Comparison of ENCODE assay signal across 8 cellular contexts in the genomic region with DNA sequence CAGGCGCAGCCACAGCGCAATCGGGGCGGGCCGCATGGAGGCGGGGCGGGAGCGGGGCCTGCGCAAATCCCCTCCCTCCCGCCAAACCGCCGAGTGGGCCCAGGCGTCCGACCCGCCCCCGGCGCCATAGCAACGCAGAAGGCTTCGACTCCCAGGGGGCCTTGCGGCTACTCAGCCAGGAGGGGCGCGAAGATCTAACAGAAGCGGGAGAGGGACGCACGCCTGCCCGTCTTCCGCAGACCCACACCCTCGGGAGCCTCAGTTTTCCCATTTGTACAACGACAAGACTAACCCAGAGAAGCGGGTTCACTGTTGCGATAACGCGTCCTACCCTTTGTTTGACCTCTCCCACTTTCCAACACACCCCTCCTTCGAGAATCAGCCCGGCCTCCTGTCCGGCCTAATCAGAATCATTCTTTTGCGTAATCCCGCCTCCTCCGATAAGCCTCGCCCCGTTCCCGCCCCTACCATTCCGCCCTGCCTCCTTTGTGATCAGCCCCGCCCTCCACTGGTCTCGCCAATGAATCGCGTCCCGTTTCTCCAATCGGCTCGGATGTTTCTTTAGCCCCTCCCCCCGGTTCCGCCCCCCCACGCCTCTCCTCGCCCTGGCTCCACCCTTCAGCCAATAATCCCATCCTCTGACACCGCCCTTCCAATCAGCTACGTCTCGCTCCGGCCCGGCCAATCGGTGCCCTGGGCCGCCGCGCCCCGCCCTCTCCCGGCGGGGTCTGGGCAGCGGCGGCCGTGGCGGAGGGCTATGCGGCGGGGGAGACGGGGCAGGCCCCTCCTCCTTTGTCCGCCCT. TPM values are rescaled to one million over a fixed set of nuclear protein-coding genes. Genes with fewer than 3 reads are reported as not detected.
A peak's percentile ranks its signal among the peaks of the same experiment; 100 is the strongest.
DNase-seq lines count a peak whose midpoint lies in the region; ATAC-seq, FAIRE-seq and TF ChIP-seq lines count a peak whose summit lies in the region.

TSS of gene PCSK4 (minus strand) at position 40 of the 803 bp plus-strand sequence. CDS start at position 36, 4 bp downstream.

- H3K4me1 ChIP-seq in ascending aorta (peaks cover 8 to 14% of the 10 kb centered on the region in 2 donors), right cardiac atrium (ENCODE audit: control insufficient read depth, insufficient read depth, low read length) (no peaks in the 10 kb centered on the region), psoas muscle (peaks cover 7% of the 10 kb centered on the region)

- no peak for TF ChIP-seq CTCF in GM13976 (IDR thresholded peaks at IDR 0.05; ENCODE audit: borderline replicate concordance, control extremely low read depth, extremely low read depth, insufficient read depth, missing control alignments)
- peak in 1 of 3 experiments; percentile 5 for TF ChIP-seq CTCF in ascending aorta (IDR thresholded peaks at IDR 0.05)
- no peak for TF ChIP-seq CTCF in psoas muscle (IDR thresholded peaks at IDR 0.05)

- no peaks in the 10 kb centered on the region for H3K9me3 Mint-ChIP-seq in T-helper 2 cell treated with Interferon-gamma antibody and Interleukin-4, amounts not matched to agents 5 μg/mL and 100 μg/mL, for 36 hours

- peak; percentile 84 for FAIRE-seq in urothelium cell line (lab: Jason Lieb, UNC)

- H3K27me3 ChIP-seq in ascending aorta: no peaks in the 10 kb centered on the region
- no peaks in the 10 kb centered on the region for H3K27me3 ChIP-seq in right cardiac atrium (ENCODE audit: control insufficient read depth, insufficient read depth)
- H3K27me3 ChIP-seq in psoas muscle (ENCODE audit: insufficient read depth in 3 of 3, low read length in 2 of 3): no peaks in the 10 kb centered on the region

- H3K4me3 ChIP-seq in ascending aorta (peak within 1 kb of the TSS; percentile 64 to 82), right cardiac atrium (ENCODE audit: low read length) (peak within 1 kb of the TSS; percentile 42), psoas muscle (peak within 1 kb of the TSS; percentile 73)

- H3K27ac Mint-ChIP-seq in T-helper 2 cell treated with Interferon-gamma antibody and Interleukin-4, amounts not matched to agents 5 μg/mL and 100 μg/mL, for 36 hours: peak within 1 kb of the TSS; percentile 85

- under 1% methylated on average over 74 of the region's 74 CpGs for WGBS in right cardiac atrium
- 0 to 1% (median 1%) methylated on average over 63 to 74 of the region's 74 CpGs for WGBS in psoas muscle, 3 donors

- DNase-seq in GM13976 (ENCODE audit: low spot score) (peak; percentile 98), NCI-H187 (lab: John Stamatoyannopoulos, UW) (peak; percentile 100), ascending aorta (ENCODE audit: low spot score in 2 of 2) (peak; percentile 95 to 99), right cardiac atrium (peak; percentile 98 to 99 (median 99)), psoas muscle (peak; percentile 99), urothelium cell line (ENCODE audit: low spot score) (peak; percentile 94)
- DNase-seq in T-helper 2 cell treated with Interferon-gamma antibody and Interleukin-4, amounts not matched to agents 5 μg/mL and 100 μg/mL, for 36 hours (ENCODE audit: low spot score): peak; percentile 94

- in situ Hi-C loops in GM13976 (cut with MboI; ENCODE audit: low sequenced_read_pairs, unreplicated experiment): no loop called here

- peak within 1 kb of the TSS; percentile 89 for H3K4me3 Mint-ChIP-seq in T-helper 2 cell treated with Interferon-gamma antibody and Interleukin-4, amounts not matched to agents 5 μg/mL and 100 μg/mL, for 36 hours

- H3K27me3 Mint-ChIP-seq in T-helper 2 cell treated with Interferon-gamma antibody and Interleukin-4, amounts not matched to agents 5 μg/mL and 100 μg/mL, for 36 hours (ENCODE audit: low read depth): peaks cover 11% of the 10 kb centered on the region

- intact Hi-C loops in ascending aorta (cut with DNase I) (loop anchor here (1.0 to 5.0 kb wide), 4 partner anchors 11 to 213 kb away; partner anchors contain the start of genes C19orf25, FAM174C and RPS15), right cardiac atrium (cut with DNase I) (no loop called here), psoas muscle (cut with DNase I) (loop anchor here in 1 of 2 donors (2.0 kb wide), 1 partner anchor 18 kb away; no protein-coding TSS in a partner anchor)

- H3K36me3 Mint-ChIP-seq in T-helper 2 cell treated with Interferon-gamma antibody and Interleukin-4, amounts not matched to agents 5 μg/mL and 100 μg/mL, for 36 hours (ENCODE audit: low read depth): no peaks in the 10 kb centered on the region

- H3K36me3 ChIP-seq in ascending aorta (no peaks in the 10 kb centered on the region), psoas muscle (ENCODE audit: insufficient read depth in 1 of 2, low read depth in 1 of 2) (no peaks in the 10 kb centered on the region)

- H3K27ac ChIP-seq in ascending aorta: peak within 1 kb of the TSS; percentile 22 to 67
- H3K27ac ChIP-seq in right cardiac atrium (ENCODE audit: low read length): peak within 1 kb of the TSS; percentile 50
- peak within 1 kb of the TSS; percentile 72 for H3K27ac ChIP-seq in psoas muscle

- ATAC-seq in HG02938 (IDR thresholded peaks at IDR 0.05; ENCODE audit: unreplicated experiment) (peak; percentile 78), right cardiac atrium (peak; percentile 95 to 96), psoas muscle (peak; percentile 94 to 95 (median 94))

- peaks cover 15% of the 10 kb centered on the region for H3K4me1 Mint-ChIP-seq in T-helper 2 cell treated with Interferon-gamma antibody and Interleukin-4, amounts not matched to agents 5 μg/mL and 100 μg/mL, for 36 hours (ENCODE audit: low read depth)

- H3K9me3 ChIP-seq in ascending aorta (no peaks in the 10 kb centered on the region), right cardiac atrium (ENCODE audit: control insufficient read depth, low read length) (no peaks in the 10 kb centered on the region), psoas muscle (no peaks in the 10 kb centered on the region)

RNA-seq across cellular contexts. Expression of gene PCSK4, which starts in this region (rescaled TPM):
- 1.5 TPM for total RNA-seq in ascending aorta
- 1 to 10 TPM in 3 of 4 donors, under 1 TPM in 1; 0.33 to 2.4 (median 1.4) TPM for total RNA-seq in right cardiac atrium
- polyA plus RNA-seq in right cardiac atrium: 1.7 TPM
- total RNA-seq in psoas muscle: 1 to 10 TPM in 1 of 4 donors, under 1 TPM in 3; 0.57 to 1.5 (median 0.93) TPM
- 1 to 10 TPM in 1 of 3 donors, under 1 TPM in 2; 0.74 to 1.3 (median 0.84) TPM for polyA plus RNA-seq in psoas muscle

Comparison
In these comparisons a context has a peak if more than half of its experiments do, and no peak if none do; other contexts are left out.
1. Peak in every context shown above with its lines: DNase-seq, ATAC-seq, H3K4me3 ChIP-seq and H3K27ac ChIP-seq.